Comparison of ENCODE assay signal across 22 cellular contexts in genomic region chr14:59398841-59399240, GRCh38.
DNase-seq lines count a peak whose midpoint lies in the region; ATAC-seq and TF ChIP-seq lines count a peak whose summit lies in the region.
"Had no signal": no experiment of that assay in that cellular context is flagged by ENCODE, and none has a peak within 500 bp of the region (broad histone marks: within the 10 kb centered on the region; RNA-seq: fewer than 3 reads in every experiment).

No MANE protein-coding gene starts in this region.

- DNase-seq in HL-60 (ENCODE audit: low read depth in 1 of 2, low spot score in 1 of 2), result peak; percentile 45 to 95
- DNase-seq in NOMO-1 (lab: John Stamatoyannopoulos, UW; ENCODE audit: unreplicated experiment in 2 of 2), result peak; percentile 61 to 81
- DNase-seq in activated CD8-positive, alpha-beta T cell treated with anti-CD3 and anti-CD28 coated beads, Interleukin-2, amount 10 ng/mL, durations not matched to agents 7 days and 5 days, result peak; percentile 84
- DNase-seq in naive thymus-derived CD4-positive, alpha-beta T cell, result no peak
- no peak for DNase-seq in WTC11 (ENCODE audit: low spot score)
- no peak for DNase-seq in stimulated activated CD4-positive, alpha-beta T cell treated with anti-CD3 and anti-CD28 coated beads, Interleukin-1b, Interleukin-23, amount 100 ng/mL, for 48 hours
- DNase-seq in NCI-H2227 treated with DMSO at 0.1 percent for 48 hours (lab: John Stamatoyannopoulos, UW), result no peak
- DNase-seq in Caco-2, result no peak
- DNase-seq: activated naive CD4-positive, alpha-beta T cell treated with Interleukin-2 at 50 U/mL for 16 hours; BE2C; DMS153; dorsolateral prefrontal cortex; islet precursor cell; mesendoderm; NCI-H2029 treated with DMSO at 0.1 percent for 48 hours; NCI-H748 treated with DMSO at 0.1 percent for 48 hours; right cardiac atrium; Right ventricle myocardium superior; substantia nigra; T-helper 9 cell had no signal

- CTCF ChIA-PET in activated CD8-positive, alpha-beta T cell treated with anti-CD3 and anti-CD28 coated beads, Interleukin-2, amount 10 ng/mL, durations not matched to agents 7 days and 5 days (lab: Charles Lee), result no interaction called here
- CTCF ChIA-PET in naive thymus-derived CD4-positive, alpha-beta T cell (lab: Charles Lee), result no interaction called here
- CTCF ChIA-PET in WTC11 (lab: Charles Lee) (no interaction called here), Caco-2 (lab: Charles Lee) (no interaction called here)

- peak overlapping the region; percentile 86 for H3K27ac Mint-ChIP-seq in activated CD8-positive, alpha-beta T cell treated with anti-CD3 and anti-CD28 coated beads, Interleukin-2, amount 10 ng/mL, durations not matched to agents 7 days and 5 days
- H3K27ac Mint-ChIP-seq in naive thymus-derived CD4-positive, alpha-beta T cell, result peak overlapping the region in 1 of 9 donors; percentile 50
- no peak overlapping the region for H3K27ac Mint-ChIP-seq in WTC11
- H3K27ac Mint-ChIP-seq in Caco-2 (ENCODE audit: unreplicated experiment), result no peak overlapping the region

- H3K27me3 Mint-ChIP-seq in activated CD8-positive, alpha-beta T cell treated with anti-CD3 and anti-CD28 coated beads, Interleukin-2, amount 10 ng/mL, durations not matched to agents 7 days and 5 days (ENCODE audit: low read depth), result peaks cover 11% of the 10 kb centered on the region
- H3K27me3 Mint-ChIP-seq in naive thymus-derived CD4-positive, alpha-beta T cell, result peaks cover 5 to 25% (median 11%) of the 10 kb centered on the region in 5 donors
- no peaks in the 10 kb centered on the region; the same call in none of the 2 replicates for H3K27me3 Mint-ChIP-seq in WTC11 (ENCODE audit: low read depth)
- H3K27me3 Mint-ChIP-seq in Caco-2 (ENCODE audit: insufficient read depth, unreplicated experiment), result peaks cover 15% of the 10 kb centered on the region

- H3K27me3 ChIP-seq in HL-60 (ENCODE audit: insufficient read depth, poor library complexity, severe bottlenecking) (no peaks in the 10 kb centered on the region), Caco-2 (replicated peaks; ENCODE audit: control insufficient read depth, insufficient read depth, low read length) (no peaks in the 10 kb centered on the region)
- no peaks in the 10 kb centered on the region for H3K27me3 ChIP-seq in naive thymus-derived CD4-positive, alpha-beta T cell (ENCODE audit: control insufficient read depth in 2 of 2, insufficient read depth in 2 of 2, low read length in 2 of 2)
- H3K27me3 ChIP-seq: BE2C, dorsolateral prefrontal cortex, neutrophil had no signal

- H3K4me3 Mint-ChIP-seq in activated CD8-positive, alpha-beta T cell treated with anti-CD3 and anti-CD28 coated beads, Interleukin-2, amount 10 ng/mL, durations not matched to agents 7 days and 5 days, result peak overlapping the region; percentile 42
- peak overlapping the region in 3 of 10 donors; percentile 5 to 56 (median 24) for H3K4me3 Mint-ChIP-seq in naive thymus-derived CD4-positive, alpha-beta T cell
- H3K4me3 Mint-ChIP-seq in WTC11 (no peak overlapping the region), Caco-2 (ENCODE audit: unreplicated experiment) (no peak overlapping the region)

- intact Hi-C loops in naive thymus-derived CD4-positive, alpha-beta T cell (cut with micrococcal nuclease), result no loop called here
- intact Hi-C loops in Caco-2 (cut with micrococcal nuclease; ENCODE audit: unreplicated experiment), result no loop called here

- H3K4me1 Mint-ChIP-seq in activated CD8-positive, alpha-beta T cell treated with anti-CD3 and anti-CD28 coated beads, Interleukin-2, amount 10 ng/mL, durations not matched to agents 7 days and 5 days (ENCODE audit: low read depth), result peaks cover 27% of the 10 kb centered on the region
- peaks cover 9 to 12% (median 10%) of the 10 kb centered on the region in 7 donors for H3K4me1 Mint-ChIP-seq in naive thymus-derived CD4-positive, alpha-beta T cell
- H3K4me1 Mint-ChIP-seq in WTC11, result peaks cover 12% of the 10 kb centered on the region
- no peaks in the 10 kb centered on the region for H3K4me1 Mint-ChIP-seq in Caco-2 (ENCODE audit: low read depth, unreplicated experiment)

- POLR2A ChIA-PET in activated CD8-positive, alpha-beta T cell treated with anti-CD3 and anti-CD28 coated beads, Interleukin-2, amount 10 ng/mL, durations not matched to agents 7 days and 5 days (lab: Charles Lee), result no interaction called here
- POLR2A ChIA-PET in naive thymus-derived CD4-positive, alpha-beta T cell (lab: Charles Lee), result no interaction called here
- POLR2A ChIA-PET in WTC11 (lab: Charles Lee), result no interaction called here
- POLR2A ChIA-PET in Caco-2 (lab: Charles Lee), result no interaction called here

- H3K9me3 ChIP-seq in naive thymus-derived CD4-positive, alpha-beta T cell (ENCODE audit: control insufficient read depth in 2 of 3, low read length in 3 of 3), result no peaks in the 10 kb centered on the region
- no peaks in the 10 kb centered on the region for H3K9me3 ChIP-seq in Caco-2
- H3K9me3 ChIP-seq: BE2C, neutrophil had no signal

- TF ChIP-seq CTCF in HL-60 (IDR thresholded peaks at IDR 0.05; ENCODE audit: insufficient read depth, low read length) (no peak), WTC11 (IDR thresholded peaks at IDR 0.05) (no peak), Caco-2 (IDR thresholded peaks at IDR 0.05; ENCODE audit: insufficient read depth in 1 of 2, low read depth in 1 of 2, low read length in 1 of 2, severe bottlenecking in 1 of 2, unreplicated experiment in 1 of 2) (no peak)

- no peaks in the 10 kb centered on the region for H3K36me3 ChIP-seq in naive thymus-derived CD4-positive, alpha-beta T cell (ENCODE audit: control insufficient read depth in 2 of 3, insufficient read depth in 3 of 3, low read length in 3 of 3)
- no peaks in the 10 kb centered on the region for H3K36me3 ChIP-seq in Caco-2 (ENCODE audit: control insufficient read depth, insufficient read depth, low read length)
- H3K36me3 ChIP-seq: BE2C, neutrophil had no signal

- H3K4me3 ChIP-seq in HL-60 (replicated peaks; ENCODE audit: insufficient read depth, low read length), result no peak overlapping the region
- no peak overlapping the region for H3K4me3 ChIP-seq in naive thymus-derived CD4-positive, alpha-beta T cell (ENCODE audit: low read length)
- no peak overlapping the region for H3K4me3 ChIP-seq in Caco-2 (ENCODE audit: low read depth, low read length)
- H3K4me3 ChIP-seq: dorsolateral prefrontal cortex had no signal

- H3K27ac ChIP-seq in HL-60 (replicated peaks), result 0 out of 2 replicates have a peak overlapping the region, but pooled peaks have one; percentile 11
- no peak overlapping the region for H3K27ac ChIP-seq in naive thymus-derived CD4-positive, alpha-beta T cell (ENCODE audit: low read depth, low read length)
- H3K27ac ChIP-seq: dorsolateral prefrontal cortex, neutrophil had no signal

- peaks cover 8% of the 10 kb centered on the region for H3K9me3 Mint-ChIP-seq in activated CD8-positive, alpha-beta T cell treated with anti-CD3 and anti-CD28 coated beads, Interleukin-2, amount 10 ng/mL, durations not matched to agents 7 days and 5 days (ENCODE audit: insufficient read depth)
- peaks cover 0 to 35% (median 18%) of the 10 kb centered on the region in 11 donors for H3K9me3 Mint-ChIP-seq in naive thymus-derived CD4-positive, alpha-beta T cell
- H3K9me3 Mint-ChIP-seq in WTC11 (peaks cover 26% of the 10 kb centered on the region), Caco-2 (ENCODE audit: unreplicated experiment) (no peaks in the 10 kb centered on the region)

- ATAC-seq in activated CD8-positive, alpha-beta T cell treated with anti-CD3 and anti-CD28 coated beads, Interleukin-2, amount 10 ng/mL, durations not matched to agents 7 days and 5 days, result peak; percentile 96
- ATAC-seq in naive thymus-derived CD4-positive, alpha-beta T cell, result peak; percentile 70
- no peak for ATAC-seq in WTC11
- ATAC-seq: esophagus mucosa, right cardiac atrium had no signal

- no peaks in the 10 kb centered on the region for H3K4me1 ChIP-seq in naive thymus-derived CD4-positive, alpha-beta T cell (ENCODE audit: control insufficient read depth in 2 of 2, insufficient read depth in 2 of 2, low read length in 2 of 2)
- no peaks in the 10 kb centered on the region for H3K4me1 ChIP-seq in Caco-2
- H3K4me1 ChIP-seq: BE2C had no signal

- peaks cover 34% of the 10 kb centered on the region for H3K36me3 Mint-ChIP-seq in activated CD8-positive, alpha-beta T cell treated with anti-CD3 and anti-CD28 coated beads, Interleukin-2, amount 10 ng/mL, durations not matched to agents 7 days and 5 days (ENCODE audit: low read depth)
- H3K36me3 Mint-ChIP-seq in naive thymus-derived CD4-positive, alpha-beta T cell, result peaks cover 0 to 10% (median 6%) of the 10 kb centered on the region in 5 donors
- H3K36me3 Mint-ChIP-seq in WTC11 (no peaks in the 10 kb centered on the region), Caco-2 (ENCODE audit: insufficient read depth, unreplicated experiment) (no peaks in the 10 kb centered on the region)

- no TSS peak for BruUV-seq in Caco-2 (replicated peaks; lab: Mats Ljungman, UMichigan)

TF ChIP-seq in WTC11, 78 proteins besides CTCF, POLR2A, EP300 and RAD21 (continues in another document):
- TF ChIP-seq E2F1 (CRISPR knock-in tag; IDR thresholded peaks at IDR 0.05) (no peak), CDX4 (CRISPR knock-in tag; IDR thresholded peaks at IDR 0.05; ENCODE audit: borderline replicate concordance) (no peak), GRHL2 (CRISPR knock-in tag; IDR thresholded peaks at IDR 0.05; ENCODE audit: insufficient replicate concordance, severe bottlenecking) (no peak)

Comparison
In these comparisons a context has a peak if more than half of its experiments do, and no peak if none do; other contexts are left out.
1. DNase-seq: peak in HL-60 (2 of 2), NOMO-1 (2 of 2) and activated CD8-positive, alpha-beta T cell treated with anti-CD3 and anti-CD28 coated beads, Interleukin-2, amount 10 ng/mL, durations not matched to agents 7 days and 5 days (single experiment); none in naive thymus-derived CD4-positive, alpha-beta T cell (0 of 9), WTC11 (single experiment), stimulated activated CD4-positive, alpha-beta T cell treated with anti-CD3 and anti-CD28 coated beads, Interleukin-1b, Interleukin-23, amount 100 ng/mL, for 48 hours (single experiment), NCI-H2227 treated with DMSO at 0.1 percent for 48 hours (single experiment) and Caco-2 (0 of 2).